Comparison of ENCODE assay signal across 17 cellular contexts in the genomic region with DNA sequence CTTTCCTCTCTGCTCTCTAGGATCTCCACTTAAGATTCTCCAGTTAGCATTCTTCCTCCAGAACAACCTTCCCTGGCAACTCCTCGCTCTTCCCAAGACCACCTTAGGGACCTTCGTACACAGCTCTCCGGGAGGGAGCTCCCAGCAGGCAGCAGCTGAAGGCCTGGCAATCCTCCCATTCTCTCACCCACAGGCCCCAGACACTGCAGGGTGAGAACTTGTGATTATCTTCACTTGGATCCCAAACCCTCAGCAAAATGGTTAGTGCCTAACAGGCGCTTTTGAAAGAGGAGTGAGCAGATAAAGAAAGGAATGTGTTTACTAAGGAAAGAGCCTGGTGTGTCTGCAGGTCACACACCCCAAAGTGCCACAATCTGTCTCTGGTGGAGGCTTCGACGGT.
DNase-seq lines count a peak whose midpoint lies in the region; ATAC-seq lines count a peak whose summit lies in the region.
"Had no signal": no experiment of that assay in that cellular context is flagged by ENCODE, and none has a peak within 500 bp of the region (broad histone marks: within the 10 kb centered on the region; RNA-seq: fewer than 3 reads in every experiment).

No MANE protein-coding gene starts in this region.

- H3K9me3 Mint-ChIP-seq in stimulated activated naive B cell treated with anti-CD40 and anti-IgM and Interleukin-4, amounts not matched to agents 10 μg/mL and 1 μg/mL and 100 μg/mL, for 72 hours = no peaks in the 10 kb centered on the region

- H3K36me3 Mint-ChIP-seq in stimulated activated naive B cell treated with anti-CD40 and anti-IgM and Interleukin-4, amounts not matched to agents 10 μg/mL and 1 μg/mL and 100 μg/mL, for 72 hours = no peaks in the 10 kb centered on the region

- no peaks in the 10 kb centered on the region for H3K4me1 ChIP-seq in NT2/D1 (ENCODE audit: insufficient read depth, insufficient read length)

- DNase-seq in ELF-1 (ENCODE audit: low read depth, low spot score) = peak; percentile 35
- peak; percentile 22 for DNase-seq in NT2/D1 (ENCODE audit: low read depth, low spot score)
- DNase-seq in left colon = no peak
- no peak for DNase-seq in stimulated activated naive B cell treated with anti-CD40 and anti-IgM and Interleukin-4, amounts not matched to agents 10 μg/mL and 1 μg/mL and 100 μg/mL, for 72 hours
- DNase-seq in ACHN = no peak
- DNase-seq in NCI-H2196 treated with DMSO at 0.1 percent for 48 hours (lab: John Stamatoyannopoulos, UW; ENCODE audit: unreplicated experiment) = no peak
- DNase-seq: GF-D8; Karpas-422; MM.1S; NCI-H1105; NCI-H1694 treated with DMSO at 0.1 percent for 48 hours; NCI-H69; NK-92 treated with Interleukin-12 subunit alpha and Interleukin-12 subunit beta, amount 100 ng/mL, for 24 hours; OCI-M1; SHP77 treated with DMSO at 0.1 percent for 48 hours had no signal

- no peak overlapping the region for H3K4me3 Mint-ChIP-seq in stimulated activated naive B cell treated with anti-CD40 and anti-IgM and Interleukin-4, amounts not matched to agents 10 μg/mL and 1 μg/mL and 100 μg/mL, for 72 hours

- no peak overlapping the region for H3K9ac ChIP-seq in NT2/D1 (ENCODE audit: insufficient read length, low read depth)

- peak overlapping the region; percentile 28 for H3K27ac Mint-ChIP-seq in stimulated activated naive B cell treated with anti-CD40 and anti-IgM and Interleukin-4, amounts not matched to agents 10 μg/mL and 1 μg/mL and 100 μg/mL, for 72 hours

- no peaks in the 10 kb centered on the region for H3K36me3 ChIP-seq in NT2/D1 (ENCODE audit: insufficient read depth, insufficient read length, low read length)

- peaks cover 40 to 54% of the 10 kb centered on the region in 2 donors for H3K27me3 Mint-ChIP-seq in stimulated activated naive B cell treated with anti-CD40 and anti-IgM and Interleukin-4, amounts not matched to agents 10 μg/mL and 1 μg/mL and 100 μg/mL, for 72 hours

- ATAC-seq in left colon = peak; percentile 22
- ATAC-seq in stimulated activated naive B cell treated with anti-CD40 and anti-IgM and Interleukin-4, amounts not matched to agents 10 μg/mL and 1 μg/mL and 100 μg/mL, for 72 hours (replicated peaks) = no peak
- no peak for ATAC-seq in GM19467 (IDR thresholded peaks at IDR 0.05; ENCODE audit: unreplicated experiment)
- ATAC-seq: HepG2 had no signal

- intact Hi-C loops in left colon (cut with DNase I, micrococcal nuclease) = no loop called here

- H3K4me3 ChIP-seq in NT2/D1 (ENCODE audit: insufficient read length, low read depth) = no peak overlapping the region

- no peaks in the 10 kb centered on the region for H3K27me3 ChIP-seq in NT2/D1 (ENCODE audit: insufficient read depth, insufficient read length)

- H3K9me3 ChIP-seq in NT2/D1 (ENCODE audit: insufficient read depth, low read length) = no peaks in the 10 kb centered on the region

- in situ Hi-C loops in ACHN (cut with HindIII; ENCODE audit: low pct_ligation_motif_present, low pct_unique_long_range_greater_than_20kb, low sequenced_read_pairs) = no loop called here

- H3K4me1 Mint-ChIP-seq in stimulated activated naive B cell treated with anti-CD40 and anti-IgM and Interleukin-4, amounts not matched to agents 10 μg/mL and 1 μg/mL and 100 μg/mL, for 72 hours = peaks cover 5 to 6% of the 10 kb centered on the region in 2 donors

Comparison
In these comparisons a context has a peak if more than half of its experiments do, and no peak if none do; other contexts are left out.
1. DNase-seq: peak in ELF-1 (single experiment) and NT2/D1 (single experiment); none in left colon (0 of 2), stimulated activated naive B cell treated with anti-CD40 and anti-IgM and Interleukin-4, amounts not matched to agents 10 μg/mL and 1 μg/mL and 100 μg/mL, for 72 hours (single experiment), ACHN (single experiment) and NCI-H2196 treated with DMSO at 0.1 percent for 48 hours (single experiment).